8 cellular contexts compared by ENCODE assay signal in the genomic region with DNA sequence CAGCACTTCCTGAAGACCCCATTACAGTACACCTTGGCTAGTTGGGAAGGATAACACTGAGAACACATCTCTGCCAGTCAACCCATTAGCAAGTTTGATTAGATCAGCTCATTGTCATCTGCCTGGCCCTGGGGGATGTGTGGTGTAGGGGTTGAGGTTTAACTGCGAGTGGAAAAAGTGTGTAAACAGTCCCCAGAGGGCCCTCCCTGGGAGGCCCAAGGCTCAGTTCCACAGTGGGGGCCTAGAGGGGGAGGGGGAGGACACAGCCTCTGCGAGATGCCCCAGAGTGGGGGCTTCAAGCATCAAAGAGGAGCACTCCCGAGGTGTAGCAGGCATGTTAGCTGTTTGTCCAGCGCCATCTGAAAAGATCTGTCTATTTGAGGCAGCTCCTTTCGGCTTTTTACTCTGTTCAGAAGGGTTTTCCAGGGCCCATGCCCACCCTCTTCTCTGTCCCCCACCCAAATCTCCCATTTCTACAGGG.
A peak's percentile ranks its signal among the peaks of the same experiment; 100 is the strongest.
DNase-seq lines count a peak whose midpoint lies in the region; ATAC-seq and TF ChIP-seq lines count a peak whose summit lies in the region.

No MANE protein-coding gene starts in this region.

- H3K9me2 ChIP-seq in SU-DHL-6 (replicated peaks; ENCODE audit: insufficient read depth, low read length) = no peaks in the 10 kb centered on the region

- peak overlapping the region; percentile 66 for H3K27ac ChIP-seq in SU-DHL-6 (ENCODE audit: low read depth, low read length)

- no peaks in the 10 kb centered on the region for H3K4me1 ChIP-seq in HAP-1

- H3K36me3 ChIP-seq in SU-DHL-6 (ENCODE audit: low read length) (no peaks in the 10 kb centered on the region), HAP-1 (replicated peaks) (no peaks in the 10 kb centered on the region)

- peak; percentile 28 for DNase-seq in choroid plexus epithelial cell (ENCODE audit: low read depth)
- peak; percentile 54 for DNase-seq in stimulated activated CD8-positive, alpha-beta memory T cell treated with anti-CD3 and anti-CD28 coated beads, Interleukin-12 subunit alpha, Interleukin-12 subunit beta, amount 100 ng/mL, for 1 hour (ENCODE audit: low read depth)
- DNase-seq in NCI-H446 treated with DMSO at 0.1 percent for 48 hours (lab: John Stamatoyannopoulos, UW) = no peak
- no peak for DNase-seq in HAP-1 (ENCODE audit: low spot score in 2 of 2)
- no peak for DNase-seq in hippocampal formation (lab: John Stamatoyannopoulos, UW)
- DNase-seq in NCI-H128 (lab: John Stamatoyannopoulos, UW; ENCODE audit: unreplicated experiment) = no peak

- ATAC-seq in GM21786 (IDR thresholded peaks at IDR 0.05; ENCODE audit: unreplicated experiment) = peak; percentile 41

- peaks cover 9% of the 10 kb centered on the region; the same call in 1 of the 2 replicates for H3K79me2 ChIP-seq in SU-DHL-6 (ENCODE audit: insufficient read depth, low read length)

- in situ Hi-C loops in HAP-1 (cut with MboI; ENCODE audit: low sequenced_read_pairs) = no loop called here

- H3K4me3 ChIP-seq in SU-DHL-6 (ENCODE audit: insufficient read depth, low read length, poor library complexity, severe bottlenecking) = peak overlapping the region; percentile 48
- H3K4me3 ChIP-seq in choroid plexus epithelial cell (ENCODE audit: low read depth, low read length) = no peak overlapping the region
- no peak overlapping the region for H3K4me3 ChIP-seq in HAP-1

- no peak overlapping the region for H2AFZ ChIP-seq in SU-DHL-6 (ENCODE audit: low read depth, low read length, severe bottlenecking)

- peaks cover 5% of the 10 kb centered on the region; the same call in 1 of the 2 replicates for H3F3A ChIP-seq in SU-DHL-6 (ENCODE audit: insufficient read depth)

- H3K9ac ChIP-seq in SU-DHL-6 (ENCODE audit: low read length) = peak overlapping the region; percentile 57

- H3K4me2 ChIP-seq in SU-DHL-6 (ENCODE audit: low read depth, low read length, poor library complexity, severe bottlenecking) = peak overlapping the region; percentile 69

- TF ChIP-seq CTCF in SU-DHL-6 (IDR thresholded peaks at IDR 0.05; ENCODE audit: insufficient read depth, low read length, poor library complexity, severe bottlenecking) (no peak), choroid plexus epithelial cell (conservative IDR thresholded peaks at IDR 0.05; ENCODE audit: low read depth, low read length) (no peak)

- no peaks in the 10 kb centered on the region for H4K20me1 ChIP-seq in SU-DHL-6 (ENCODE audit: low read depth, low read length)

- no peaks in the 10 kb centered on the region for H3K27me3 ChIP-seq in SU-DHL-6 (ENCODE audit: low read length)
- no peaks in the 10 kb centered on the region for H3K27me3 ChIP-seq in HAP-1 (ENCODE audit: low read depth)

- H3K9me3 ChIP-seq in SU-DHL-6 (ENCODE audit: insufficient read depth, low read length) (no peaks in the 10 kb centered on the region), HAP-1 (no peaks in the 10 kb centered on the region)

Comparison
In these comparisons a context has a peak if more than half of its experiments do, and no peak if none do; other contexts are left out.
1. DNase-seq: peak in choroid plexus epithelial cell (single experiment) and stimulated activated CD8-positive, alpha-beta memory T cell treated with anti-CD3 and anti-CD28 coated beads, Interleukin-12 subunit alpha, Interleukin-12 subunit beta, amount 100 ng/mL, for 1 hour (single experiment); none in NCI-H446 treated with DMSO at 0.1 percent for 48 hours (single experiment), HAP-1 (0 of 2), hippocampal formation (0 of 2) and NCI-H128 (single experiment).